ENCODE assay signal across 1 cellular context in genomic region chr16:4613636-4614570, GRCh38.
TF ChIP-seq lines count a peak whose summit lies in the region.

No MANE protein-coding gene starts in this region.

TF ChIP-seq in endothelial cell of umbilical vein, 7 proteins besides CTCF, POLR2A, EP300 and RAD21:
- TF ChIP-seq MAX (IDR thresholded peaks at IDR 0.05; ENCODE audit: insufficient read depth, insufficient read length) (peak; percentile 58), GATA2 (IDR thresholded peaks at IDR 0.05; ENCODE audit: insufficient read depth, insufficient read length, low read depth, low read length) (no peak)
